30 cellular contexts compared by ENCODE assay signal in genomic region chr6:105321207-105321606, GRCh38.
A peak's percentile ranks its signal among the peaks of the same experiment; 100 is the strongest.
DNase-seq lines count a peak whose midpoint lies in the region; ATAC-seq, FAIRE-seq and TF ChIP-seq lines count a peak whose summit lies in the region.
"Had no signal": no experiment of that assay in that cellular context is flagged by ENCODE, and none has a peak within 500 bp of the region (broad histone marks: within the 10 kb centered on the region; RNA-seq: fewer than 3 reads in every experiment).

No MANE protein-coding gene starts in this region.

- H3K27ac ChIP-seq in SJCRH30 (peak overlapping the region; percentile 95), pancreas (no peak overlapping the region)
- H3K27ac ChIP-seq: BLaER1 treated with 17β-estradiol and CSF1 and Interleukin-3, amounts not matched to agents 10 nM and 100 nM; heart left ventricle; SK-N-MC had no signal

- H3K27ac Mint-ChIP-seq in activated CD8-positive, alpha-beta T cell treated with anti-CD3 and anti-CD28 coated beads for 36 hours = no peak overlapping the region
- H3K27ac Mint-ChIP-seq: dendritic cell treated with granulocyte-macrophage colony-stimulating factor and Interleukin-4, amounts not matched to agents 40 ng/mL and 50 ng/mL, for 4 days; endodermal cell had no signal

- POLR2A ChIA-PET in activated CD8-positive, alpha-beta T cell treated with anti-CD3 and anti-CD28 coated beads for 36 hours (lab: Charles Lee) = no interaction called here

- peaks cover 33% of the 10 kb centered on the region for H3K36me3 Mint-ChIP-seq in activated CD8-positive, alpha-beta T cell treated with anti-CD3 and anti-CD28 coated beads for 36 hours (ENCODE audit: low read depth)

- H3K4me3 Mint-ChIP-seq in activated CD8-positive, alpha-beta T cell treated with anti-CD3 and anti-CD28 coated beads for 36 hours = no peak overlapping the region
- H3K4me3 Mint-ChIP-seq: central memory CD8-positive, alpha-beta T cell; dendritic cell treated with granulocyte-macrophage colony-stimulating factor and Interleukin-4, amounts not matched to agents 40 ng/mL and 50 ng/mL, for 4 days; endodermal cell; nephron had no signal

- FAIRE-seq in pancreas (lab: Jason Lieb, UNC) = no peak
- FAIRE-seq: HepG2, kidney had no signal

- no peak for TF ChIP-seq CTCF in pancreas (IDR thresholded peaks at IDR 0.05)
- TF ChIP-seq CTCF in activated CD8-positive, alpha-beta T cell treated with anti-CD3 and anti-CD28 coated beads for 36 hours (IDR thresholded peaks at IDR 0.05) = no peak

- ATAC-seq in pancreas = peak; percentile 66 to 80 (median 80)
- ATAC-seq in activated CD8-positive, alpha-beta T cell treated with anti-CD3 and anti-CD28 coated beads for 36 hours = no peak
- ATAC-seq: activated CD4-positive, CD25-positive, alpha-beta regulatory T cell treated with anti-CD3 and anti-CD28 coated beads, Interleukin-2, amount 50 U/mL, for 24 hours; esophagus mucosa; HCT116; HepG2; PC-3 had no signal

- intact Hi-C loops in pancreas (cut with DNase I) = no loop called here
- intact Hi-C loops in activated CD8-positive, alpha-beta T cell treated with anti-CD3 and anti-CD28 coated beads for 36 hours (cut with micrococcal nuclease) = no loop called here

- WGBS in pancreas, 2 donors = 45 to 49% methylated on average over 6 of the region's 6 CpGs

- no peak overlapping the region for H3K4me3 ChIP-seq in SJCRH30
- no peak overlapping the region for H3K4me3 ChIP-seq in pancreas
- H3K4me3 ChIP-seq: BLaER1 treated with 17β-estradiol and CSF1 and Interleukin-3, amounts not matched to agents 10 nM and 100 nM; heart left ventricle; SK-N-MC had no signal

- H3K9me3 ChIP-seq in SJCRH30 (replicated peaks) (no peaks in the 10 kb centered on the region), pancreas (no peaks in the 10 kb centered on the region)
- H3K9me3 ChIP-seq: BLaER1 treated with 17β-estradiol and CSF1 and Interleukin-3, amounts not matched to agents 10 nM and 100 nM; heart left ventricle had no signal

- DNase-seq in NCI-H1092 treated with DMSO at 0.1 percent for 48 hours (lab: John Stamatoyannopoulos, UW) = peak; percentile 72
- DNase-seq in NCI-H1092 (lab: John Stamatoyannopoulos, UW) = no peak
- peak; percentile 41 for DNase-seq in NCI-H1105 (lab: John Stamatoyannopoulos, UW)
- no peak for DNase-seq in SJCRH30
- DNase-seq in pancreas = peak in 1 of 6 donors; percentile 26
- DNase-seq in activated CD4-positive, alpha-beta T cell treated with anti-CD3 and anti-CD28 coated beads for 4 hours = no peak
- no peak for DNase-seq in activated CD8-positive, alpha-beta T cell treated with anti-CD3 and anti-CD28 coated beads for 36 hours
- no peak for DNase-seq in OCI-M2 (lab: John Stamatoyannopoulos, UW; ENCODE audit: unreplicated experiment)
- DNase-seq: activated CD4-positive, alpha-beta T cell treated with anti-CD3 and anti-CD28 coated beads, Interleukin-2, amount 50 U/mL, for 48 hours; activated naive CD4-positive, alpha-beta T cell treated with Interleukin-2 at 50 U/mL for 16 hours; DND-41; endodermal cell; foreskin fibroblast; heart left ventricle; kidney; mammary epithelial cell; NK-92 treated with Interleukin-12 subunit alpha and Interleukin-12 subunit beta, amount 100 ng/mL, for 24 hours; PC-3; stimulated activated CD4-positive, alpha-beta T cell treated with anti-CD3 and anti-CD28 coated beads, Interleukin-15, amount 100 ng/mL, for 24 hours; stimulated activated CD4-positive, alpha-beta T cell treated with anti-CD3 and anti-CD28 coated beads, Interleukin-4, amount 100 ng/mL, for 4 hours; trophoblast cell had no signal

- no peaks in the 10 kb centered on the region for H3K27me3 Mint-ChIP-seq in activated CD8-positive, alpha-beta T cell treated with anti-CD3 and anti-CD28 coated beads for 36 hours
- H3K27me3 Mint-ChIP-seq: central memory CD8-positive, alpha-beta T cell; dendritic cell treated with granulocyte-macrophage colony-stimulating factor and Interleukin-4, amounts not matched to agents 40 ng/mL and 50 ng/mL, for 4 days had no signal

- no peaks in the 10 kb centered on the region for H3K4me1 Mint-ChIP-seq in activated CD8-positive, alpha-beta T cell treated with anti-CD3 and anti-CD28 coated beads for 36 hours (ENCODE audit: low read depth)
- H3K4me1 Mint-ChIP-seq: endodermal cell had no signal

- CTCF ChIA-PET in activated CD8-positive, alpha-beta T cell treated with anti-CD3 and anti-CD28 coated beads for 36 hours (lab: Charles Lee) = no interaction called here

- H3K9me3 Mint-ChIP-seq in activated CD8-positive, alpha-beta T cell treated with anti-CD3 and anti-CD28 coated beads for 36 hours = no peaks in the 10 kb centered on the region
- H3K9me3 Mint-ChIP-seq: central memory CD8-positive, alpha-beta T cell; dendritic cell treated with granulocyte-macrophage colony-stimulating factor and Interleukin-4, amounts not matched to agents 40 ng/mL and 50 ng/mL, for 4 days; endodermal cell; nephron had no signal

- H3K36me3 ChIP-seq in SJCRH30 (peaks cover 20% of the 10 kb centered on the region), pancreas (no peaks in the 10 kb centered on the region)

- H3K27me3 ChIP-seq in SJCRH30 = no peaks in the 10 kb centered on the region
- no peaks in the 10 kb centered on the region for H3K27me3 ChIP-seq in pancreas
- H3K27me3 ChIP-seq: BLaER1 treated with 17β-estradiol and CSF1 and Interleukin-3, amounts not matched to agents 10 nM and 100 nM; heart left ventricle had no signal

- H3K4me1 ChIP-seq in SJCRH30 (peaks cover 55% of the 10 kb centered on the region), pancreas (peaks cover 1 to 17% (median 7%) of the 10 kb centered on the region in 3 donors)
- H3K4me1 ChIP-seq: BLaER1 treated with 17β-estradiol and CSF1 and Interleukin-3, amounts not matched to agents 10 nM and 100 nM had no signal

Comparison
In these comparisons a context has a peak if more than half of its experiments do, and no peak if none do; other contexts are left out.
1. DNase-seq: peak in NCI-H1092 treated with DMSO at 0.1 percent for 48 hours (single experiment) and NCI-H1105 (single experiment); none in NCI-H1092 (single experiment), SJCRH30 (0 of 2), activated CD4-positive, alpha-beta T cell treated with anti-CD3 and anti-CD28 coated beads for 4 hours (0 of 2), activated CD8-positive, alpha-beta T cell treated with anti-CD3 and anti-CD28 coated beads for 36 hours (single experiment) and OCI-M2 (single experiment).